ENCODE assay signal across 13 cellular contexts in genomic region chr1:85850238-85850637, GRCh38.
DNase-seq lines count a peak whose midpoint lies in the region; ATAC-seq and TF ChIP-seq lines count a peak whose summit lies in the region.
"Had no signal": no experiment of that assay in that cellular context is flagged by ENCODE, and none has a peak within 500 bp of the region (broad histone marks: within the 10 kb centered on the region; RNA-seq: fewer than 3 reads in every experiment).

No MANE protein-coding gene starts in this region.

- no peaks in the 10 kb centered on the region for H3K36me3 ChIP-seq in tibial nerve

- no peak for TF ChIP-seq POLR2A in tibial nerve (IDR thresholded peaks at IDR 0.05)

- DNase-seq in Calu3: peak; percentile 15
- peak; percentile 14 for DNase-seq in LNCaP clone FGC (ENCODE audit: low read depth)
- DNase-seq in astrocyte of the cerebellum (ENCODE audit: low read depth): peak; percentile 91
- DNase-seq in kidney tubule cell (ENCODE audit: low spot score): peak; percentile 97
- DNase-seq in NOMO-1 treated with dmso at 0.1 percent for 144 hours (lab: John Stamatoyannopoulos, UW; ENCODE audit: unreplicated experiment): no peak
- no peak for DNase-seq in tibial nerve (ENCODE audit: low spot score in 2 of 2)
- DNase-seq: activated CD4-positive, alpha-beta T cell treated with anti-CD3 and anti-CD28 coated beads for 36 hours; islet precursor cell; NCI-H2171 treated with DMSO at 0.1 percent for 48 hours had no signal

- in situ Hi-C loops in astrocyte of the cerebellum (cut with HindIII; ENCODE audit: low sequenced_read_pairs): no loop called here

- no peak for TF ChIP-seq EP300 in tibial nerve (IDR thresholded peaks at IDR 0.05)

- CTCF ChIA-PET in Calu3 (lab: Charles Lee): interaction anchor here (1.1 to 3.1 kb wide), 5 partner anchors 12 to 269 kb away, joined by 3 to 27 read pairs (median 4); partner anchors contain the start of gene ZNHIT6

- peaks cover 29% of the 10 kb centered on the region for H3K4me1 Mint-ChIP-seq in Calu3 (ENCODE audit: low read depth, unreplicated experiment)
- H3K4me1 Mint-ChIP-seq: activated CD4-positive, alpha-beta T cell treated with anti-CD3 and anti-CD28 coated beads for 36 hours; brain had no signal

- no peak for ATAC-seq in GM21360 (IDR thresholded peaks at IDR 0.05; ENCODE audit: unreplicated experiment)
- ATAC-seq in GM19467 (IDR thresholded peaks at IDR 0.05; ENCODE audit: unreplicated experiment): no peak
- ATAC-seq: activated CD4-positive, alpha-beta T cell treated with anti-CD3 and anti-CD28 coated beads for 36 hours had no signal

- peak overlapping the region in 1 of 4 donors; percentile 4 for H3K27ac ChIP-seq in tibial nerve

- WGBS in tibial nerve, 2 donors: 35 to 41% methylated on average over 2 of the region's 2 CpGs

- TF ChIP-seq CTCF in Calu3 (IDR thresholded peaks at IDR 0.05; ENCODE audit: unreplicated experiment): no peak
- peak; percentile 36 for TF ChIP-seq CTCF in LNCaP clone FGC (IDR thresholded peaks at IDR 0.05; ENCODE audit: control insufficient read depth, extremely low read depth, insufficient read depth)
- peak; percentile 57 for TF ChIP-seq CTCF in astrocyte of the cerebellum (IDR thresholded peaks at IDR 0.05; ENCODE audit: low read depth, low read length, missing control alignments)
- TF ChIP-seq CTCF in tibial nerve (IDR thresholded peaks at IDR 0.05): no peak

- peaks cover 0 to 11% (median 0%) of the 10 kb centered on the region in 4 donors for H3K4me1 ChIP-seq in tibial nerve

- BruUV-seq in Calu3 (replicated peaks; lab: Mats Ljungman, UMichigan): no TSS peak

- no peak overlapping the region for H3K4me3 Mint-ChIP-seq in Calu3 (ENCODE audit: low read depth, unreplicated experiment)
- H3K4me3 Mint-ChIP-seq: activated CD4-positive, alpha-beta T cell treated with anti-CD3 and anti-CD28 coated beads for 36 hours; brain; stimulated activated naive CD8-positive, alpha-beta T cell treated with anti-CD3 and anti-CD28 coated beads, Interleukin-15, Interleukin-2, amounts not matched to agents 100 ng/mL and 50 ng/mL, for 24 hours had no signal

- no peak overlapping the region for H3K4me3 ChIP-seq in LNCaP clone FGC (ENCODE audit: low read depth, low read length)
- no peak overlapping the region for H3K4me3 ChIP-seq in astrocyte of the cerebellum (ENCODE audit: low read depth, low read length)
- no peak overlapping the region for H3K4me3 ChIP-seq in tibial nerve

- H3K27me3 ChIP-seq in tibial nerve: no peaks in the 10 kb centered on the region

- peak overlapping the region; percentile 71 for H3K27ac Mint-ChIP-seq in Calu3 (ENCODE audit: unreplicated experiment)
- H3K27ac Mint-ChIP-seq: activated CD4-positive, alpha-beta T cell treated with anti-CD3 and anti-CD28 coated beads for 36 hours; brain; stimulated activated naive CD8-positive, alpha-beta T cell treated with anti-CD3 and anti-CD28 coated beads, Interleukin-15, Interleukin-2, amounts not matched to agents 100 ng/mL and 50 ng/mL, for 24 hours had no signal

- no peaks in the 10 kb centered on the region for H3K9me3 Mint-ChIP-seq in Calu3 (ENCODE audit: low read depth, unreplicated experiment)
- H3K9me3 Mint-ChIP-seq: brain; stimulated activated naive CD8-positive, alpha-beta T cell treated with anti-CD3 and anti-CD28 coated beads, Interleukin-15, Interleukin-2, amounts not matched to agents 100 ng/mL and 50 ng/mL, for 24 hours had no signal

- intact Hi-C loops in Calu3 (cut with micrococcal nuclease; ENCODE audit: unreplicated experiment): loop anchor here (1.0 to 2.0 kb wide), 3 partner anchors 142 to 541 kb away; partner anchors contain the start of gene ZNHIT6

- H3K9me3 ChIP-seq in tibial nerve: no peaks in the 10 kb centered on the region

- no peaks in the 10 kb centered on the region for H3K27me3 Mint-ChIP-seq in Calu3 (ENCODE audit: unreplicated experiment)
- H3K27me3 Mint-ChIP-seq: activated CD4-positive, alpha-beta T cell treated with anti-CD3 and anti-CD28 coated beads for 36 hours; brain; stimulated activated naive CD8-positive, alpha-beta T cell treated with anti-CD3 and anti-CD28 coated beads, Interleukin-15, Interleukin-2, amounts not matched to agents 100 ng/mL and 50 ng/mL, for 24 hours had no signal

- no peaks in the 10 kb centered on the region for H3K36me3 Mint-ChIP-seq in Calu3 (ENCODE audit: insufficient read depth, unreplicated experiment)
- H3K36me3 Mint-ChIP-seq: brain had no signal

Comparison
In these comparisons a context has a peak if more than half of its experiments do, and no peak if none do; other contexts are left out.
1. DNase-seq: peak in Calu3 (single experiment), LNCaP clone FGC (single experiment), astrocyte of the cerebellum (single experiment) and kidney tubule cell (single experiment); none in NOMO-1 treated with dmso at 0.1 percent for 144 hours (single experiment) and tibial nerve (0 of 2).
2. CTCF ChIP-seq: peak in LNCaP clone FGC (single experiment) and astrocyte of the cerebellum (single experiment); none in Calu3 (single experiment) and tibial nerve (0 of 5).